ENCODE assay signal across 27 cellular contexts in the genomic region with DNA sequence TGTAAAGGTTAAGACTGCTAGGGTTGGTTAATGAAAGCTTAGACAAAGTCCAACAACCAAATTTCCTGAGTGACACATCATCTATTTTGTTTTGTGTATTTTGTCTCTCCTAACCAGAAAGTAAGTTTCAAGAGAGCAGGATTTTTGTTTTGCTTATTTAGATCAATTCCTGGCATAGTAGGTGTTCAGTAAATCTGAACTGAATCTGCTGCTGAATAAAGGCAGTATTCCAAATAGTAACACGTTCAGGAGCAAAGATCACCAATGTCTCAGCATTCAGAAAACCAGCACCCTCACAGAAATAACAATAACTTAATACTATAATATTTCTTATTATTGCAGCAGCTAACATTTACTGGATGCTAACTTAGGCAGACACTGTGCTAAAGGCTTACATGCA.
"Had no signal": no experiment of that assay in that cellular context is flagged by ENCODE, and none has a peak within 500 bp of the region (broad histone marks: within the 10 kb centered on the region; RNA-seq: fewer than 3 reads in every experiment).

No MANE protein-coding gene starts in this region.

- H3K4me2 ChIP-seq: neural progenitor cell, smooth muscle cell had no signal

- H3K27ac Mint-ChIP-seq: activated CD4-positive, alpha-beta T cell treated with anti-CD3 and anti-CD28 coated beads, Interleukin-2, amount 10 ng/mL, durations not matched to agents 7 days and 5 days; activated naive CD8-positive, alpha-beta T cell treated with anti-CD3 and anti-CD28 coated beads for 36 hours; endodermal cell; neural progenitor cell; type B pancreatic cell had no signal

- FAIRE-seq: astrocyte, islet of Langerhans, TTC549 had no signal

- H3K4me3 ChIP-seq: coronary artery, gastroesophageal sphincter, lung, neural progenitor cell, sigmoid colon, smooth muscle cell, thoracic aorta, vagina had no signal

- H3K9me3 ChIP-seq: gastroesophageal sphincter, sigmoid colon, thoracic aorta, vagina had no signal

- H3K27me3 Mint-ChIP-seq: activated CD4-positive, alpha-beta T cell treated with anti-CD3 and anti-CD28 coated beads, Interleukin-2, amount 10 ng/mL, durations not matched to agents 7 days and 5 days; activated naive CD8-positive, alpha-beta T cell treated with anti-CD3 and anti-CD28 coated beads for 36 hours; naive B cell; type B pancreatic cell had no signal

- H3K27me3 ChIP-seq: gastroesophageal sphincter, neural progenitor cell, sigmoid colon, vagina had no signal

- DNase-seq: activated CD4-positive, alpha-beta T cell treated with anti-CD3 and anti-CD28 coated beads, Interleukin-2, amount 10 ng/mL, durations not matched to agents 7 days and 5 days; activated CD4-positive, CD25-positive, alpha-beta regulatory T cell treated with anti-CD3 and anti-CD28 coated beads, Interleukin-2, amount 50 U/mL, for 72 hours; activated CD8-positive, alpha-beta memory T cell treated with anti-CD3 and anti-CD28 coated beads, Interleukin-2, amount 50 U/mL, for 48 hours; activated naive CD4-positive, alpha-beta T cell treated with Interleukin-2 at 50 U/mL for 16 hours; activated naive CD8-positive, alpha-beta T cell treated with anti-CD3 and anti-CD28 coated beads for 36 hours; activated T-cell treated with anti-CD3 and anti-CD28 coated beads, Interleukin-2, amount 50 U/mL, for 4 hours; endodermal cell; head of caudate nucleus; hypothalamus; naive B cell; posterior cingulate gyrus; sigmoid colon; stimulated activated CD4-positive, alpha-beta T cell treated with anti-CD3 and anti-CD28 coated beads, Interleukin-2, amount 100 ng/mL, for 48 hours; stimulated activated CD8-positive, alpha-beta memory T cell treated with anti-CD3 and anti-CD28 coated beads, Interleukin-4, amount 100 ng/mL, for 48 hours; stimulated activated naive CD4-positive, alpha-beta T cell treated with Interleukin-2 at 50 U/mL for 16 hours; WERI-Rb-1 had no signal

- H3K4me3 Mint-ChIP-seq: activated CD4-positive, alpha-beta T cell treated with anti-CD3 and anti-CD28 coated beads, Interleukin-2, amount 10 ng/mL, durations not matched to agents 7 days and 5 days; activated naive CD8-positive, alpha-beta T cell treated with anti-CD3 and anti-CD28 coated beads for 36 hours; activated T-cell treated with anti-CD3 and anti-CD28 coated beads, Interleukin-2, amount 50 U/mL, for 4 hours; endodermal cell; naive B cell; neural progenitor cell; type B pancreatic cell had no signal

- H2AFZ ChIP-seq: neural progenitor cell had no signal

- ATAC-seq: gastroesophageal sphincter had no signal

- H3K36me3 ChIP-seq: gastroesophageal sphincter, neural progenitor cell, sigmoid colon, thoracic aorta, vagina, WERI-Rb-1 had no signal

- H3K9me3 Mint-ChIP-seq: activated naive CD8-positive, alpha-beta T cell treated with anti-CD3 and anti-CD28 coated beads for 36 hours; activated T-cell treated with anti-CD3 and anti-CD28 coated beads, Interleukin-2, amount 50 U/mL, for 4 hours; endodermal cell; naive B cell had no signal

- H3K4me1 ChIP-seq: gastroesophageal sphincter, sigmoid colon, vagina had no signal

- H3K9ac ChIP-seq: neural progenitor cell had no signal

- H3K27ac ChIP-seq: coronary artery, gastroesophageal sphincter, neural progenitor cell, sigmoid colon, thoracic aorta, vagina, WERI-Rb-1 had no signal
